ENCODE assay signal across 1 cellular context in the genomic region with DNA sequence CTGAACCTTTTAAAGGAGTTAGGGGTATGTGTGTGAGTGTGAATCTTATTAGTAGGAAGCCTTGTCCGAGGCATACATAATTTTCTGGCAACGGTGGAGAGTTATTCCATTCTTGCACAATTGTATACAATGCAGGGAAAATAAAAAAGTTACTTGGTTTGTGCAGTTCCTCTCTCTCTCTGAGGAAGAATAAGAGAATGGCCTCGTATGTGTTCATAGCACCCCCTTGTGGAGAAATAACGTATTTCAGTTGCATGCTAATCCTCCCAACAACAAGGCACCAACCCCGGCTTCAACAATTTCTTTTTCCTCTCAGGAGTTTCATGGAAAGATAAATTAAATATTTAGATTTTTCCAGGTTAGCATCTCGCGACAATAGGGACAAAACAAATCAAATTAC.
TF ChIP-seq lines count a peak whose summit lies in the region.

No MANE protein-coding gene starts in this region.

TF ChIP-seq in GM12878, 131 proteins besides CTCF, POLR2A, EP300 and RAD21:
- TF ChIP-seq CREM (IDR thresholded peaks at IDR 0.05; ENCODE audit: low read depth) = no peak
- TF ChIP-seq SMAD5 (IDR thresholded peaks at IDR 0.05; ENCODE audit: low read depth) = no peak
- no peak for TF ChIP-seq CEBPB (IDR thresholded peaks at IDR 0.05; ENCODE audit: borderline replicate concordance in 1 of 2, low read depth in 2 of 2, low read length in 2 of 2)
- no peak for TF ChIP-seq SKIL (IDR thresholded peaks at IDR 0.05; ENCODE audit: low read depth, poor library complexity, severe bottlenecking)
- TF ChIP-seq, protein P1, sequence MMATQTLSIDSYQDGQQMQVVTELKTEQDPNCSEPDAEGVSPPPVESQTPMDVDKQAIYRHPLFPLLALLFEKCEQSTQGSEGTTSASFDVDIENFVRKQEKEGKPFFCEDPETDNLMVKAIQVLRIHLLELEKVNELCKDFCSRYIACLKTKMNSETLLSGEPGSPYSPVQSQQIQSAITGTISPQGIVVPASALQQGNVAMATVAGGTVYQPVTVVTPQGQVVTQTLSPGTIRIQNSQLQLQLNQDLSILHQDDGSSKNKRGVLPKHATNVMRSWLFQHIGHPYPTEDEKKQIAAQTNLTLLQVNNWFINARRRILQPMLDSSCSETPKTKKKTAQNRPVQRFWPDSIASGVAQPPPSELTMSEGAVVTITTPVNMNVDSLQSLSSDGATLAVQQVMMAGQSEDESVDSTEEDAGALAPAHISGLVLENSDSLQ (IDR thresholded peaks at IDR 0.05) = no peak
- peak; percentile 21; the same call in 1 of the 2 replicates for TF ChIP-seq SPI1 (IDR thresholded peaks at IDR 0.05; ENCODE audit: borderline replicate concordance, insufficient read depth, low read depth, low read length)
- TF ChIP-seq, protein P2, sequence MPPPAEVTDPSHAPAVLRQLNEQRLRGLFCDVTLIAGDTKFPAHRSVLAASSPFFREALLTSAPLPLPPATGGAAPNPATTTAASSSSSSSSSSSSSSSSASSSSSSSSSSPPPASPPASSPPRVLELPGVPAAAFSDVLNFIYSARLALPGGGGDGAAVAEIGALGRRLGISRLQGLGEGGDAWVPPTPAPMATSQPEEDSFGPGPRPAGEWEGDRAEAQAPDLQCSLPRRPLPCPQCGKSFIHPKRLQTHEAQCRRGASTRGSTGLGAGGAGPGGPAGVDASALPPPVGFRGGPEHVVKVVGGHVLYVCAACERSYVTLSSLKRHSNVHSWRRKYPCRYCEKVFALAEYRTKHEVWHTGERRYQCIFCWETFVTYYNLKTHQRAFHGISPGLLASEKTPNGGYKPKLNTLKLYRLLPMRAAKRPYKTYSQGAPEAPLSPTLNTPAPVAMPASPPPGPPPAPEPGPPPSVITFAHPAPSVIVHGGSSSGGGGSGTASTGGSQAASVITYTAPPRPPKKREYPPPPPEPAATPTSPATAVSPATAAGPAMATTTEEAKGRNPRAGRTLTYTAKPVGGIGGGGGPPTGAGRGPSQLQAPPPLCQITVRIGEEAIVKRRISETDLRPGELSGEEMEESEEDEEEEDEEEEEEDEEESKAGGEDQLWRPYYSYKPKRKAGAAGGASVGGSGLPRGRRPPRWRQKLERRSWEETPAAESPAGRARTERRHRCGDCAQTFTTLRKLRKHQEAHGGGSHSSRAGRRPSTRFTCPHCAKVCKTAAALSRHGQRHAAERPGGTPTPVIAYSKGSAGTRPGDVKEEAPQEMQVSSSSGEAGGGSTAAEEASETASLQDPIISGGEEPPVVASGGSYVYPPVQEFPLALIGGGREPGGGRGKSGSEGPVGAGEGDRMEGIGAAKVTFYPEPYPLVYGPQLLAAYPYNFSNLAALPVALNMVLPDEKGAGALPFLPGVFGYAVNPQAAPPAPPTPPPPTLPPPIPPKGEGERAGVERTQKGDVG (CRISPR knock-in tag; IDR thresholded peaks at IDR 0.05) = no peak
- peak; percentile 57; the same call in 1 of the 2 replicates for TF ChIP-seq SMC3 (IDR thresholded peaks at IDR 0.05; ENCODE audit: borderline replicate concordance, low read length)
- TF ChIP-seq CBX5 (IDR thresholded peaks at IDR 0.05; ENCODE audit: low read depth) = no peak
- no peak for TF ChIP-seq CHD1 (IDR thresholded peaks at IDR 0.05; ENCODE audit: low read depth, low read length)
